Comparison of ENCODE assay signal across 21 cellular contexts in genomic region chr4:92362002-92362401, GRCh38. TPM values are rescaled to one million over a fixed set of nuclear protein-coding genes. Genes with fewer than 3 reads are reported as not detected.
DNase-seq lines count a peak whose midpoint lies in the region; ATAC-seq and TF ChIP-seq lines count a peak whose summit lies in the region.
"Had no signal": no experiment of that assay in that cellular context is flagged by ENCODE, and none has a peak within 500 bp of the region (broad histone marks: within the 10 kb centered on the region; RNA-seq: fewer than 3 reads in every experiment).

No MANE protein-coding gene starts in this region.

- H3K36me3 ChIP-seq in right atrium auricular region (no peaks in the 10 kb centered on the region), mesendoderm (ENCODE audit: control insufficient read depth, insufficient read depth, low read length) (no peaks in the 10 kb centered on the region), breast epithelium (no peaks in the 10 kb centered on the region)
- H3K36me3 ChIP-seq: BLaER1 had no signal

- no peaks in the 10 kb centered on the region for H3K27me3 Mint-ChIP-seq in WTC11 (ENCODE audit: low read depth)
- no peaks in the 10 kb centered on the region for H3K27me3 Mint-ChIP-seq in T-helper 2 cell treated with Interferon-gamma antibody and Interleukin-4, amounts not matched to agents 5 μg/mL and 100 μg/mL, for 36 hours (ENCODE audit: low read depth)
- H3K27me3 Mint-ChIP-seq: CD4-positive, alpha-beta memory T cell had no signal

- no peak overlapping the region for H3K9ac ChIP-seq in mesendoderm (ENCODE audit: low read length)
- H3K9ac ChIP-seq: BLaER1, GM23248 had no signal

- H3K4me1 ChIP-seq in right cardiac atrium (ENCODE audit: control insufficient read depth, insufficient read depth, low read length) (no peaks in the 10 kb centered on the region), right atrium auricular region (no peaks in the 10 kb centered on the region), mesendoderm (ENCODE audit: control insufficient read depth, low read depth, low read length) (peaks cover 4% of the 10 kb centered on the region), breast epithelium (no peaks in the 10 kb centered on the region)
- H3K4me1 ChIP-seq: A549, BLaER1 had no signal

- intact Hi-C loops in right cardiac atrium (cut with DNase I) (no loop called here), breast epithelium (cut with DNase I; ENCODE audit: low total_unique reads) (no loop called here)

- POLR2A ChIA-PET in WTC11 (lab: Charles Lee), result no interaction called here

- H3K9me3 ChIP-seq in right cardiac atrium (ENCODE audit: control insufficient read depth, low read length) (no peaks in the 10 kb centered on the region), right atrium auricular region (no peaks in the 10 kb centered on the region), breast epithelium (no peaks in the 10 kb centered on the region)
- H3K9me3 ChIP-seq: A549, BLaER1 had no signal

- no peak overlapping the region for H2BK120ac ChIP-seq in mesendoderm (ENCODE audit: low read depth, low read length)

- peak; percentile 47 to 78 for ATAC-seq in right cardiac atrium
- ATAC-seq in WTC11, result no peak
- ATAC-seq in HG03342 (IDR thresholded peaks at IDR 0.05; ENCODE audit: unreplicated experiment), result no peak
- ATAC-seq: A549, HCT116 had no signal

- H3K23ac ChIP-seq in mesendoderm (ENCODE audit: low read length), result no peak overlapping the region

- H3K4ac ChIP-seq in mesendoderm (ENCODE audit: low read depth, low read length), result no peak overlapping the region

- no peak overlapping the region for H4K8ac ChIP-seq in mesendoderm (ENCODE audit: low read depth, low read length)

- no peak overlapping the region for H2BK5ac ChIP-seq in mesendoderm (ENCODE audit: low read length)

- H3K79me2 ChIP-seq in mesendoderm (ENCODE audit: control insufficient read depth, insufficient read depth, low read length), result no peaks in the 10 kb centered on the region

- peak overlapping the region; percentile 38 for H3K56ac ChIP-seq in mesendoderm (ENCODE audit: low read length)

- no peaks in the 10 kb centered on the region for H3K79me1 ChIP-seq in mesendoderm (ENCODE audit: low read length)

- no peak overlapping the region for H2AK5ac ChIP-seq in mesendoderm (ENCODE audit: low read length)

- H4K5ac ChIP-seq in mesendoderm (ENCODE audit: low read length), result no peak overlapping the region

- CTCF ChIA-PET in WTC11 (lab: Charles Lee), result no interaction called here

- H3K4me3 Mint-ChIP-seq in WTC11, result no peak overlapping the region
- H3K4me3 Mint-ChIP-seq in T-helper 2 cell treated with Interferon-gamma antibody and Interleukin-4, amounts not matched to agents 5 μg/mL and 100 μg/mL, for 36 hours, result no peak overlapping the region
- H3K4me3 Mint-ChIP-seq: CD14-positive monocyte; CD4-positive, alpha-beta memory T cell; HFFc6 had no signal

- TF ChIP-seq CTCF in right atrium auricular region (IDR thresholded peaks at IDR 0.05), result no peak
- no peak for TF ChIP-seq CTCF in WTC11 (IDR thresholded peaks at IDR 0.05)
- no peak for TF ChIP-seq CTCF in breast epithelium (IDR thresholded peaks at IDR 0.05)

- no peak overlapping the region for H3K18ac ChIP-seq in mesendoderm (ENCODE audit: low read length)

- H2BK15ac ChIP-seq in mesendoderm (replicated peaks; ENCODE audit: low read depth), result no peak overlapping the region

- no peak for DNase-seq in right cardiac atrium
- no peak for DNase-seq in right atrium auricular region (ENCODE audit: low spot score)
- DNase-seq in WTC11 (ENCODE audit: low spot score), result no peak
- DNase-seq in mesendoderm, result no peak
- no peak for DNase-seq in breast epithelium (ENCODE audit: low spot score in 2 of 2)
- DNase-seq in T-helper 2 cell treated with Interferon-gamma antibody and Interleukin-4, amounts not matched to agents 5 μg/mL and 100 μg/mL, for 36 hours (ENCODE audit: low spot score), result no peak
- DNase-seq: AML-193; Calu3; CD4-positive, alpha-beta memory T cell; DMS79 treated with DMSO at 0.1 percent for 48 hours; GF-D8; GM23248; H7; HFFc6; IMR-90 had no signal

- H3K27me3 ChIP-seq in right cardiac atrium (ENCODE audit: control insufficient read depth, insufficient read depth) (no peaks in the 10 kb centered on the region), right atrium auricular region (no peaks in the 10 kb centered on the region), mesendoderm (ENCODE audit: insufficient read depth, low read length, poor library complexity) (no peaks in the 10 kb centered on the region), breast epithelium (no peaks in the 10 kb centered on the region)
- H3K27me3 ChIP-seq: BLaER1 had no signal

- H3K27ac ChIP-seq in right cardiac atrium (ENCODE audit: low read length), result no peak overlapping the region
- H3K27ac ChIP-seq in right atrium auricular region, result no peak overlapping the region
- H3K27ac ChIP-seq in mesendoderm (ENCODE audit: low read depth, low read length), result no peak overlapping the region
- H3K27ac ChIP-seq in breast epithelium, result no peak overlapping the region
- H3K27ac ChIP-seq: 22Rv1, A549, BLaER1, GM23248 had no signal

- no peaks in the 10 kb centered on the region for H3K9me3 Mint-ChIP-seq in WTC11
- H3K9me3 Mint-ChIP-seq in T-helper 2 cell treated with Interferon-gamma antibody and Interleukin-4, amounts not matched to agents 5 μg/mL and 100 μg/mL, for 36 hours, result no peaks in the 10 kb centered on the region

- no peak overlapping the region for H3K4me3 ChIP-seq in right cardiac atrium (ENCODE audit: low read length)
- H3K4me3 ChIP-seq in right atrium auricular region, result no peak overlapping the region
- H3K4me3 ChIP-seq in mesendoderm (ENCODE audit: low read length), result no peak overlapping the region
- H3K4me3 ChIP-seq in breast epithelium, result no peak overlapping the region
- H3K4me3 ChIP-seq: A549, BLaER1, GM23248 had no signal

- peak overlapping the region; percentile 91 for H3K27ac Mint-ChIP-seq in WTC11
- no peak overlapping the region for H3K27ac Mint-ChIP-seq in T-helper 2 cell treated with Interferon-gamma antibody and Interleukin-4, amounts not matched to agents 5 μg/mL and 100 μg/mL, for 36 hours
- H3K27ac Mint-ChIP-seq: CD14-positive monocyte; CD4-positive, alpha-beta memory T cell; HFFc6 had no signal

- H3K4me2 ChIP-seq in mesendoderm (ENCODE audit: low read length), result no peak overlapping the region
- H3K4me2 ChIP-seq: A549, BLaER1 had no signal

- TF ChIP-seq POLR2A in breast epithelium (IDR thresholded peaks at IDR 0.05), result no peak

- H3K36me3 Mint-ChIP-seq in WTC11, result no peaks in the 10 kb centered on the region
- H3K36me3 Mint-ChIP-seq in T-helper 2 cell treated with Interferon-gamma antibody and Interleukin-4, amounts not matched to agents 5 μg/mL and 100 μg/mL, for 36 hours (ENCODE audit: low read depth), result no peaks in the 10 kb centered on the region
- H3K36me3 Mint-ChIP-seq: CD14-positive monocyte; CD4-positive, alpha-beta memory T cell had no signal

- H3K4me1 Mint-ChIP-seq in WTC11, result peaks cover 61% of the 10 kb centered on the region
- no peaks in the 10 kb centered on the region for H3K4me1 Mint-ChIP-seq in T-helper 2 cell treated with Interferon-gamma antibody and Interleukin-4, amounts not matched to agents 5 μg/mL and 100 μg/mL, for 36 hours (ENCODE audit: low read depth)
- H3K4me1 Mint-ChIP-seq: CD14-positive monocyte; CD4-positive, alpha-beta memory T cell had no signal

TF ChIP-seq in WTC11, 78 proteins besides CTCF, POLR2A, EP300 and RAD21:
- TF ChIP-seq HMGXB4 (CRISPR knock-in tag; IDR thresholded peaks at IDR 0.05) (no peak), FOXK1 (CRISPR knock-in tag; IDR thresholded peaks at IDR 0.05) (no peak), ZNF121 (CRISPR knock-in tag; IDR thresholded peaks at IDR 0.05) (no peak), MLX (CRISPR knock-in tag; IDR thresholded peaks at IDR 0.05) (no peak), IRF2 (CRISPR knock-in tag; IDR thresholded peaks at IDR 0.05; ENCODE audit: borderline replicate concordance, low read depth) (no peak), NR3C1 (CRISPR knock-in tag; conservative IDR thresholded peaks at IDR 0.05; ENCODE audit: low read depth) (no peak)

RNA-seq across cellular contexts. Expression of gene GRID2, which starts 58.2 kb away (rescaled TPM):
- total RNA-seq in right cardiac atrium, result 1 to 10 TPM in 1 of 4 donors, under 1 TPM in 3; 0.17 to 1.0 (median 0.59) TPM
- polyA plus RNA-seq in right cardiac atrium, result 0.09 TPM
- total RNA-seq in right atrium auricular region, result under 1 TPM in 1 of 2 donors, not detected in 1; 0.16 TPM
- total RNA-seq in WTC11 (2021), result 24.6 to 26.8 TPM (median 25.5 TPM) in 3 replicates
- polyA plus RNA-seq in mesendoderm (2013, experiment 1 of 2), result 29.2 TPM
- polyA plus RNA-seq in mesendoderm (2013, experiment 2 of 2), result 29.6 TPM
- total RNA-seq in breast epithelium, result under 1 TPM; under 0.01 TPM
- total RNA-seq: Calu3; CD4-positive, alpha-beta memory T cell; GM23248; HFFc6 had no signal
- polyA plus RNA-seq: A549; CD14-positive monocyte; CD4-positive, alpha-beta memory T cell; GM23248; IMR-90 had no signal

Comparison
In these comparisons a context has a peak if more than half of its experiments do, and no peak if none do; other contexts are left out.
1. ATAC-seq: peak in right cardiac atrium (2 of 2); none in WTC11 (single experiment) and HG03342 (single experiment).
2. RNA of gene GRID2, which starts 58.2 kb away (total RNA-seq): 24.6 to 26.8 TPM in WTC11; 0.17 to 1.0 TPM in right cardiac atrium, 0.16 TPM in right atrium auricular region and under 0.01 TPM in breast epithelium; every median in the first group is over 10 times any median in the second.